ENCODE assay signal across 8 cellular contexts in genomic region chrX:9708923-9709553, GRCh38. TPM values are rescaled to one million over a fixed set of nuclear protein-coding genes. Genes with fewer than 3 reads are reported as not detected.
A peak's percentile ranks its signal among the peaks of the same experiment; 100 is the strongest.
DNase-seq lines count a peak whose midpoint lies in the region; ATAC-seq, FAIRE-seq and TF ChIP-seq lines count a peak whose summit lies in the region.

No MANE protein-coding gene starts in this region.

- ATAC-seq in A549 (peak; percentile 89 to 97), GM18511 (IDR thresholded peaks at IDR 0.05; ENCODE audit: unreplicated experiment) (peak; percentile 84), HG03066 (IDR thresholded peaks at IDR 0.05; ENCODE audit: low read depth, unreplicated experiment) (peak; percentile 62)
- peak; percentile 84 for ATAC-seq in central memory CD8-positive, alpha-beta T cell (replicated peaks; ENCODE audit: extremely low read depth, poor library complexity, severe bottlenecking)

- 0 out of 6 replicates have a peak overlapping the region, but pooled peaks of 1 of the 2 experiments have one; percentile 53 for H3K27ac ChIP-seq in A549

- TF ChIP-seq EP300 in A549 (IDR thresholded peaks at IDR 0.05): no peak

- H3K4me2 ChIP-seq in A549: no peak overlapping the region

- DNase-seq in A549 (ENCODE audit: low read depth in 1 of 2, low spot score in 1 of 2) (peak; percentile 64), NCI-H2196 treated with DMSO at 0.1 percent for 48 hours (lab: John Stamatoyannopoulos, UW; ENCODE audit: unreplicated experiment) (peak; percentile 40), kidney glomerular epithelial cell (lab: John Stamatoyannopoulos, UW) (peak; percentile 24)
- DNase-seq in activated CD4-positive, alpha-beta T cell treated with anti-CD3 and anti-CD28 coated beads for 1 hour: peak; percentile 62
- DNase-seq in central memory CD8-positive, alpha-beta T cell (ENCODE audit: low spot score in 2 of 2): peak; percentile 60
- DNase-seq in stimulated activated CD4-positive, alpha-beta T cell treated with anti-CD3 and anti-CD28 coated beads, Interleukin-2, amount 100 ng/mL, for 48 hours: peak; percentile 62 to 82

- POLR2A ChIA-PET in A549 (lab: Yijun Ruan, JAX): no interaction called here

- no peaks in the 10 kb centered on the region for H3K4me1 ChIP-seq in A549

- FAIRE-seq in A549 (lab: Jason Lieb, UNC): peak; percentile 96

- no peaks in the 10 kb centered on the region for H3K9me3 Mint-ChIP-seq in central memory CD8-positive, alpha-beta T cell

- peak; percentile 88 to 93 for TF ChIP-seq RAD21 in A549 (conservative IDR thresholded peaks at IDR 0.05 in 1 of 2, IDR thresholded peaks at IDR 0.05 in 1 of 2)

- peaks cover 26% of the 10 kb centered on the region for H3K36me3 Mint-ChIP-seq in central memory CD8-positive, alpha-beta T cell (ENCODE audit: insufficient read depth)

- CTCF ChIA-PET in A549 (lab: Yijun Ruan, JAX): interaction anchor here (0.7 to 3.8 kb wide), 8 partner anchors 9 to 892 kb away, joined by 3 to 17 read pairs (median 4); no protein-coding TSS in a partner anchor

- H3K4me3 ChIP-seq in A549: no peak overlapping the region

- no peak overlapping the region for H3K27ac Mint-ChIP-seq in central memory CD8-positive, alpha-beta T cell (ENCODE audit: low read depth)

- 26% methylated on average over 16 of the region's 17 CpGs for WGBS in A549 (ENCODE audit: missing lambda C conversion rate)

- TF ChIP-seq POLR2A in A549 (IDR thresholded peaks at IDR 0.05; ENCODE audit: low read length): no peak

- no peaks in the 10 kb centered on the region for H3K27me3 Mint-ChIP-seq in central memory CD8-positive, alpha-beta T cell

- no peak overlapping the region for H3K4me3 Mint-ChIP-seq in central memory CD8-positive, alpha-beta T cell

- H3K4me1 Mint-ChIP-seq in central memory CD8-positive, alpha-beta T cell: peaks cover 7% of the 10 kb centered on the region

- peaks cover 8% of the 10 kb centered on the region; the same call in 2 of the 3 replicates for H3K9me3 ChIP-seq in A549

- TF ChIP-seq CTCF in A549 (IDR thresholded peaks at IDR 0.05): peak; percentile 80

TF ChIP-seq in A549, 52 proteins besides CTCF, POLR2A, EP300 and RAD21:
- TF ChIP-seq JUN (IDR thresholded peaks at IDR 0.05) (no peak), CBX2 (IDR thresholded peaks at IDR 0.05; ENCODE audit: borderline replicate concordance, low read depth) (no peak), CHD2 (IDR thresholded peaks at IDR 0.05; ENCODE audit: low read length, partially characterized antibody) (no peak), SMC3 (IDR thresholded peaks at IDR 0.05) (peak; percentile 87)

RNA-seq across cellular contexts. Expression of gene GPR143, which starts 56.6 kb away (rescaled TPM):
- polyA plus RNA-seq in A549 (2011; rRNA removed): 0.07 TPM in 1 of 2 replicates, not detected in the other
- 0.03 TPM in 1 of 2 replicates, not detected in the other for polyA plus RNA-seq in A549 (2012; cell fraction: cytosol; rRNA removed)
- not detected in 2 replicates for polyA plus RNA-seq in A549 (2012; cell fraction: nucleus; rRNA removed)
- polyA plus RNA-seq in A549 (2017; fragmentation: RNase III; extraction: RNeasy Plus Mini Kit Qiagen cat#74134 plus additional on column Dnase treatment): not detected in 3 replicates
- not detected in 2 replicates for polyA minus RNA-seq in A549 (2011; rRNA and poly(A)+ RNA removed)
